Comparison of ENCODE assay signal across 9 cellular contexts in the genomic region with DNA sequence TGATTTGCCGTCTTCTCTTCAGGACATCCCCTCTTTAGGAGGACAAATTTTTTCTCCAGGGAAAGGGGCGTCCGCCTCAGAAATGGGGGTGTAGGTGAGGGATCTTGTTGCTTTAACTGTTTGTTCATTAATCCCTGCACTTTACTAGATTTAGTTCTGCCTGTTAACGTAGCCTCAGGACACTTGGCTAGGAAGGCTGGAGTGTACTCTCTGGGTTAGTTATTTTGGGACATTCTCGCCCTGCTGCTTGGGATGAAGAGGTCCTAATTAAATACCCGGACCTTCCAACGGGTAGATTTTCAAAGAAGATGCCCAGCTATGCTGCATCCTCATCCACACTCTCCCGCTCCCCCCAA. TPM values are rescaled to one million over a fixed set of nuclear protein-coding genes. Genes with fewer than 3 reads are reported as not detected.
DNase-seq lines count a peak whose midpoint lies in the region; ATAC-seq, FAIRE-seq and TF ChIP-seq lines count a peak whose summit lies in the region.
"Had no signal": no experiment of that assay in that cellular context is flagged by ENCODE, and none has a peak within 500 bp of the region (broad histone marks: within the 10 kb centered on the region; RNA-seq: fewer than 3 reads in every experiment).

No MANE protein-coding gene starts in this region.

- no peak for FAIRE-seq in pancreas (lab: Jason Lieb, UNC)
- FAIRE-seq: GM18507 had no signal

- H3K9me3 ChIP-seq in CD8-positive, alpha-beta memory T cell (ENCODE audit: low read length): no peaks in the 10 kb centered on the region
- H3K9me3 ChIP-seq in SU-DHL-6 (ENCODE audit: insufficient read depth, low read length): no peaks in the 10 kb centered on the region
- H3K9me3 ChIP-seq in pancreas: no peaks in the 10 kb centered on the region

- WGBS in pancreas, 2 donors: 28% methylated on average over 8 of the region's 8 CpGs

- TF ChIP-seq CTCF in SU-DHL-6 (IDR thresholded peaks at IDR 0.05; ENCODE audit: insufficient read depth, low read length, poor library complexity, severe bottlenecking) (no peak), fibroblast of mammary gland (conservative IDR thresholded peaks at IDR 0.05; ENCODE audit: control insufficient read depth, insufficient read depth, low read depth, low read length) (no peak), pancreas (IDR thresholded peaks at IDR 0.05) (no peak)

- peak overlapping the region; percentile 46 for H3K4me3 ChIP-seq in CD8-positive, alpha-beta memory T cell (ENCODE audit: low read length)
- H3K4me3 ChIP-seq in SU-DHL-6 (ENCODE audit: insufficient read depth, low read length, poor library complexity, severe bottlenecking) (no peak overlapping the region), fibroblast of mammary gland (ENCODE audit: control insufficient read depth, low read depth, low read length) (peak overlapping the region; percentile 52), pancreas (peak overlapping the region in 3 of 4 donors; percentile 23 to 50 (median 37))

- no peak for DNase-seq in CD8-positive, alpha-beta memory T cell
- DNase-seq in fibroblast of mammary gland (ENCODE audit: low read depth) (no peak), pancreas (no peak), NCI-H1417 treated with DMSO at 0.1 percent for 48 hours (lab: John Stamatoyannopoulos, UW) (no peak)

- POLR2A ChIA-PET in CD8-positive, alpha-beta memory T cell (lab: Charles Lee): no interaction called here

- intact Hi-C loops in pancreas (cut with DNase I): no loop called here

- H4K20me1 ChIP-seq in SU-DHL-6 (ENCODE audit: low read depth, low read length): no peaks in the 10 kb centered on the region

- peak overlapping the region; percentile 10 for H3K4me2 ChIP-seq in SU-DHL-6 (ENCODE audit: low read depth, low read length, poor library complexity, severe bottlenecking)

- CTCF ChIA-PET in CD8-positive, alpha-beta memory T cell (lab: Charles Lee): interaction anchor here (0.6 to 1.2 kb wide), 2 partner anchors 129 to 477 kb away, joined by 3 read pairs; no protein-coding TSS in a partner anchor

- peak overlapping the region; percentile 6 to 96 (median 46) for H3K27ac Mint-ChIP-seq in CD8-positive, alpha-beta memory T cell

- H3K9ac ChIP-seq in SU-DHL-6 (ENCODE audit: low read length): no peak overlapping the region

- H3K4me1 Mint-ChIP-seq in CD8-positive, alpha-beta memory T cell: peaks cover 20 to 39% (median 24%) of the 10 kb centered on the region in 3 donors

- peak overlapping the region; percentile 80 to 94 (median 83) for H3K4me3 Mint-ChIP-seq in CD8-positive, alpha-beta memory T cell

- H3K36me3 ChIP-seq in CD8-positive, alpha-beta memory T cell (ENCODE audit: insufficient read depth, low read length): no peaks in the 10 kb centered on the region
- H3K36me3 ChIP-seq in SU-DHL-6 (ENCODE audit: low read length) (no peaks in the 10 kb centered on the region), pancreas (no peaks in the 10 kb centered on the region)

- no peaks in the 10 kb centered on the region for H3K9me2 ChIP-seq in SU-DHL-6 (replicated peaks; ENCODE audit: insufficient read depth, low read length)

- no peaks in the 10 kb centered on the region for H3K9me3 Mint-ChIP-seq in CD8-positive, alpha-beta memory T cell

- H3K27me3 ChIP-seq in CD8-positive, alpha-beta memory T cell (ENCODE audit: insufficient read depth, low read length, poor library complexity, severe bottlenecking): peaks cover 4% of the 10 kb centered on the region
- H3K27me3 ChIP-seq in SU-DHL-6 (ENCODE audit: low read length) (no peaks in the 10 kb centered on the region), pancreas (no peaks in the 10 kb centered on the region)

- H3F3A ChIP-seq in SU-DHL-6 (ENCODE audit: insufficient read depth): no peaks in the 10 kb centered on the region

- ATAC-seq in pancreas (no peak), GM19463 (IDR thresholded peaks at IDR 0.05; ENCODE audit: unreplicated experiment) (no peak), HG03469 (IDR thresholded peaks at IDR 0.05; ENCODE audit: unreplicated experiment) (no peak), GM21717 (IDR thresholded peaks at IDR 0.05; ENCODE audit: unreplicated experiment) (no peak)

- H3K36me3 Mint-ChIP-seq in CD8-positive, alpha-beta memory T cell: peaks cover 0 to 2% (median 0%) of the 10 kb centered on the region in 3 donors

- no peak overlapping the region for H3K27ac ChIP-seq in CD8-positive, alpha-beta memory T cell (ENCODE audit: low read depth, low read length)
- no peak overlapping the region for H3K27ac ChIP-seq in SU-DHL-6 (ENCODE audit: low read depth, low read length)
- no peak overlapping the region for H3K27ac ChIP-seq in pancreas

- H2AFZ ChIP-seq in SU-DHL-6 (ENCODE audit: low read depth, low read length, severe bottlenecking): no peak overlapping the region

- no peaks in the 10 kb centered on the region for H3K79me2 ChIP-seq in SU-DHL-6 (ENCODE audit: insufficient read depth, low read length)

- peaks cover 7 to 10% of the 10 kb centered on the region in 2 donors for H3K27me3 Mint-ChIP-seq in CD8-positive, alpha-beta memory T cell

- H3K4me1 ChIP-seq in CD8-positive, alpha-beta memory T cell (ENCODE audit: insufficient read depth, low read length): peaks cover 5% of the 10 kb centered on the region
- no peaks in the 10 kb centered on the region for H3K4me1 ChIP-seq in pancreas

RNA-seq across cellular contexts. Expression of gene ZNF365, which starts 0.6 kb away (rescaled TPM):
- total RNA-seq in CD8-positive, alpha-beta memory T cell: under 1 TPM; 0.53 to 0.93 TPM
- polyA plus RNA-seq in CD8-positive, alpha-beta memory T cell: 2.7 TPM
- total RNA-seq in pancreas: under 1 TPM; 0.08 to 0.89 (median 0.20) TPM
- polyA plus RNA-seq in pancreas: 1 to 10 TPM in 1 of 2 donors, under 1 TPM in 1; 0.53 to 1.6 TPM
